Comparison of ENCODE assay signal across 9 cellular contexts in the genomic region with DNA sequence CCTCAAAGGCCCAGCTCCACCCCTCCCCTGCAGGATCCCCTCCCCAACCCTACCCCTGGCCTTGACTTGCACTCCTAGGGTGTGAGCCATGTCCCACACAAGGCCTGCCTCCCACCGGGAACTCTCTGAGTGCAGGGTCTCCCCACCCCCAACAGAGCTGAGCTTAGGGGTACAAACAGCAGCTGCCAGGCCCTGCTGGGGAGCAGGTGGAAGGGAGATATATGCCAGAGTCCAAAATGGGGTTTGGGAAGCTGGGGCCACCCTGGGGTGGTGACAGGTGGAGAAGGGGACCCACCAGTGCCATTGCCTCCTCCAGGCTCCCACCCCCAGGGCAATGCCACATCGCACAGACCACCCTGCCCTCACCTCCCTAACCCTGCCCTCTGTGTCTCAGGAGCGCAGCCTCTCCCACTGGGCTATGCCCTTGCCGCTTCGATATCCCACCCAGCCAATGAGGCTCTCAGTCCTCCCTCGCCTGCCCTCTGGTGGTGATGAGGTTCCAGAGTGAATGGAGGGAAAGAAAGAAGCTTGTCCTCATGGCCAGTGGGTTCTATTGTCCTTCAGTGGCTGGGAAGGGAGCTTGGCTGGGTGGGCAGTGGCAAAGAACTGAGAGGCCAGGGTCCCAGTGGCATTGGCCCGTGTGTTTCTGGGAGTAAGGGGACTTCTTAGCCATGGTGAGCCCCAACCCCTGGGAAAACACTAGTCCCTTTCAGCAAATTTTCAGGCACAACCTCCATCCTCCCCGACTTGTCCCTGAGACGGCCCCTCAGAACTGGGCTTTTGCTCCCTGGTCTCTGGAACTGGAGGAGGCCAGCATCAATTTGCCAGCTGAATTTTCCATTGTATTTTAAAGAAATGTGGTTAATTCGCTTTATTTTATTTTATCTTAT. TPM values are rescaled to one million over a fixed set of nuclear protein-coding genes. Genes with fewer than 3 reads are reported as not detected.
DNase-seq lines count a peak whose midpoint lies in the region; ATAC-seq and TF ChIP-seq lines count a peak whose summit lies in the region.
"Had no signal": no experiment of that assay in that cellular context is flagged by ENCODE, and none has a peak within 500 bp of the region (broad histone marks: within the 10 kb centered on the region; RNA-seq: fewer than 3 reads in every experiment).

No MANE protein-coding gene starts in this region.

- H3K27ac ChIP-seq in brain microvascular endothelial cell (no peak overlapping the region), right lobe of liver (no peak overlapping the region), upper lobe of right lung (no peak overlapping the region)

- TF ChIP-seq CTCF in Calu3 (IDR thresholded peaks at IDR 0.05; ENCODE audit: unreplicated experiment): peak; percentile 56
- peak; percentile 92 for TF ChIP-seq CTCF in brain microvascular endothelial cell (IDR thresholded peaks at IDR 0.05; ENCODE audit: low read depth, low read length, missing control alignments)
- peak; percentile 38 to 55 (median 48) for TF ChIP-seq CTCF in right lobe of liver (IDR thresholded peaks at IDR 0.05)
- TF ChIP-seq CTCF in upper lobe of right lung (IDR thresholded peaks at IDR 0.05): peak; percentile 50

- no peak overlapping the region for H3K4me3 Mint-ChIP-seq in Calu3 (ENCODE audit: low read depth, unreplicated experiment)

- H3K4me3 ChIP-seq in brain microvascular endothelial cell (ENCODE audit: low read depth, low read length) (no peak overlapping the region), right lobe of liver (no peak overlapping the region), upper lobe of right lung (no peak overlapping the region)

- H3K27me3 ChIP-seq in brain microvascular endothelial cell (replicated peaks) (no peaks in the 10 kb centered on the region), right lobe of liver (no peaks in the 10 kb centered on the region), upper lobe of right lung (no peaks in the 10 kb centered on the region)

- TF ChIP-seq POLR2A in right lobe of liver (IDR thresholded peaks at IDR 0.05): no peak

- peaks cover 10% of the 10 kb centered on the region for H3K4me1 Mint-ChIP-seq in Calu3 (ENCODE audit: low read depth, unreplicated experiment)

- H3K9me3 ChIP-seq in right lobe of liver: no peaks in the 10 kb centered on the region
- no peaks in the 10 kb centered on the region for H3K9me3 ChIP-seq in upper lobe of right lung

- H3K9me3 Mint-ChIP-seq in Calu3 (ENCODE audit: low read depth, unreplicated experiment): no peaks in the 10 kb centered on the region

- whole genome bisulfite sequencing in right lobe of liver (ENCODE audit: insufficient coverage, low coverage, low lambda C conversion rate, missing lambda C conversion rate): 64% methylated on average over 6 of the region's 10 CpGs

- H3K36me3 ChIP-seq in brain microvascular endothelial cell (replicated peaks): no peaks in the 10 kb centered on the region
- H3K36me3 ChIP-seq in right lobe of liver: no peaks in the 10 kb centered on the region
- H3K36me3 ChIP-seq in upper lobe of right lung: no peaks in the 10 kb centered on the region

- H3K27me3 Mint-ChIP-seq in Calu3 (ENCODE audit: unreplicated experiment): peaks cover 35% of the 10 kb centered on the region

- no peak overlapping the region for H3K27ac Mint-ChIP-seq in Calu3 (ENCODE audit: unreplicated experiment)

- intact Hi-C loops in Calu3 (cut with micrococcal nuclease; ENCODE audit: unreplicated experiment) (no loop called here), right lobe of liver (cut with DNase I) (loop anchor here in 1 of 2 donors (10.0 kb wide), 1 partner anchor 356 kb away; no protein-coding TSS in a partner anchor), upper lobe of right lung (cut with DNase I) (no loop called here)

- CTCF ChIA-PET in Calu3 (lab: Charles Lee): interaction anchor here (0.5 to 1.9 kb wide), 11 partner anchors 9 to 1615 kb away, joined by 3 to 10 read pairs (median 3); no protein-coding TSS in a partner anchor

- H3K36me3 Mint-ChIP-seq in Calu3 (ENCODE audit: insufficient read depth, unreplicated experiment): no peaks in the 10 kb centered on the region

- in situ Hi-C loops in brain microvascular endothelial cell (cut with HindIII; ENCODE audit: low pct_ligation_motif_present, low sequenced_read_pairs): loop anchor here (25.0 kb wide), 1 partner anchor 208 kb away; no protein-coding TSS in a partner anchor

- ATAC-seq in right lobe of liver (peak; percentile 9 to 52 (median 38)), upper lobe of right lung (no peak), HG03175 (IDR thresholded peaks at IDR 0.05; ENCODE audit: unreplicated experiment) (no peak)

- H3K4me1 ChIP-seq in right lobe of liver (no peaks in the 10 kb centered on the region), upper lobe of right lung (peaks cover 1% of the 10 kb centered on the region)

- peak; percentile 73 for DNase-seq in Calu3
- peak; percentile 30 for DNase-seq in HS-27A (ENCODE audit: low read depth)
- DNase-seq in RPMI7951 (ENCODE audit: low read depth): peak; percentile 68
- DNase-seq in brain microvascular endothelial cell: peak; percentile 54
- DNase-seq in right lobe of liver: peak in 1 of 3 donors; percentile 45
- DNase-seq in upper lobe of right lung: no peak
- no peak for DNase-seq in OCI-M2 (lab: John Stamatoyannopoulos, UW; ENCODE audit: unreplicated experiment)

- BruUV-seq in Calu3 (replicated peaks; lab: Mats Ljungman, UMichigan): no TSS peak

RNA-seq across cellular contexts. Expression of a gene that starts 46.8 kb away (rescaled TPM):
- total RNA-seq in Calu3 (2022) (not detected in 2 replicates), right lobe of liver (1 to 10 TPM; 2.5 to 6.4 (median 2.8) TPM), upper lobe of right lung (1.1 TPM)
- not detected in 2 replicates for total RNA-seq in RPMI7951 (2014; rRNA removed; shearing (Covaris generic))
- total RNA-seq: T-helper 1 cell treated with Interleukin-12 subunit alpha and Interleukin-12 subunit beta and Interleukin-4 antibody, amounts not matched to agents 30 ng/mL and 1 ng/mL, for 36 hours had no signal

Comparison
In these comparisons a context has a peak if more than half of its experiments do, and no peak if none do; other contexts are left out.
1. DNase-seq: peak in Calu3 (single experiment), HS-27A (single experiment), RPMI7951 (single experiment) and brain microvascular endothelial cell (single experiment); none in upper lobe of right lung (single experiment) and OCI-M2 (single experiment).
2. ATAC-seq: peak in right lobe of liver (4 of 4); none in upper lobe of right lung (single experiment) and HG03175 (single experiment).
3. Peak in every context shown above with its lines, with median percentiles within 50 percentile points of each other: CTCF ChIP-seq.